8 cellular contexts compared by ENCODE assay signal in genomic region chr16:58299757-58300349, GRCh38. TPM values are rescaled to one million over a fixed set of nuclear protein-coding genes. Genes with fewer than 3 reads are reported as not detected.
DNase-seq lines count a peak whose midpoint lies in the region; ATAC-seq and TF ChIP-seq lines count a peak whose summit lies in the region.

No MANE protein-coding gene starts in this region.

- DNase-seq in A673 (ENCODE audit: low spot score) (peak; percentile 50), RPMI7951 (ENCODE audit: low read depth) (peak; percentile 17), fibroblast of mammary gland (ENCODE audit: low read depth) (peak; percentile 18), uterus (no peak), midbrain (lab: John Stamatoyannopoulos, UW) (no peak), globus pallidus (ENCODE audit: low spot score) (no peak)

- H3K4me1 ChIP-seq in A673 (ENCODE audit: insufficient read depth, low read length, poor library complexity, severe bottlenecking) (no peaks in the 10 kb centered on the region), uterus (no peaks in the 10 kb centered on the region)

- TF ChIP-seq POLR2A in uterus (IDR thresholded peaks at IDR 0.05): no peak

- H3K36me3 ChIP-seq in A673 (ENCODE audit: insufficient read depth, low read length, poor library complexity, severe bottlenecking) (no peaks in the 10 kb centered on the region), uterus (no peaks in the 10 kb centered on the region)

- intact Hi-C loops in A673 (cut with micrococcal nuclease; ENCODE audit: unreplicated experiment): loop anchor here (10.0 kb wide), 1 partner anchor 725 kb away; no protein-coding TSS in a partner anchor
- intact Hi-C loops in uterus (cut with DNase I; ENCODE audit: low total_unique reads): no loop called here

- ATAC-seq in HG02571 (IDR thresholded peaks at IDR 0.05; ENCODE audit: unreplicated experiment): no peak

- H3K27ac ChIP-seq in A673 (ENCODE audit: low read depth, low read length, poor library complexity, severe bottlenecking) (no peak overlapping the region), uterus (no peak overlapping the region)

- POLR2A ChIA-PET in A673 (lab: Charles Lee; ENCODE audit: low non-redundant PET): no interaction called here

- no peak overlapping the region for H3K4me3 ChIP-seq in A673 (ENCODE audit: low read depth, low read length, poor library complexity, severe bottlenecking)
- H3K4me3 ChIP-seq in fibroblast of mammary gland (ENCODE audit: control insufficient read depth, low read depth, low read length): no peak overlapping the region
- H3K4me3 ChIP-seq in uterus: no peak overlapping the region

- no TSS peak for BruUV-seq in A673 (replicated peaks; lab: Mats Ljungman, UMichigan)

- H3K27me3 ChIP-seq in A673 (replicated peaks; ENCODE audit: insufficient read depth, low read depth, low read length, poor library complexity) (no peaks in the 10 kb centered on the region), uterus (no peaks in the 10 kb centered on the region)

- CTCF ChIA-PET in A673 (lab: Charles Lee): interaction anchor here (0.7 to 2.3 kb wide), 4 partner anchors 23 to 457 kb away, joined by 3 to 12 read pairs (median 4); no protein-coding TSS in a partner anchor

- TF ChIP-seq CTCF in A673 (conservative IDR thresholded peaks at IDR 0.05; ENCODE audit: low read depth, low read length) (peak; percentile 75), GM12874 (IDR thresholded peaks at IDR 0.05; ENCODE audit: insufficient read depth, low read depth, low read length) (peak; percentile 63), fibroblast of mammary gland (conservative IDR thresholded peaks at IDR 0.05; ENCODE audit: control insufficient read depth, insufficient read depth, low read depth, low read length) (peak; percentile 73), uterus (IDR thresholded peaks at IDR 0.05) (no peak)

- H3K9me3 ChIP-seq in A673 (ENCODE audit: low read depth, low read length, poor library complexity, severe bottlenecking): peaks cover 8% of the 10 kb centered on the region
- no peaks in the 10 kb centered on the region for H3K9me3 ChIP-seq in uterus

RNA-seq across cellular contexts. Expression of gene PRSS54, which starts 5.0 kb away (rescaled TPM):
- total RNA-seq in A673 (2021) (not detected in 2 replicates), uterus (not detected)
- not detected in 2 replicates for total RNA-seq in RPMI7951 (2014; rRNA removed; shearing (Covaris generic))

Comparison
In these comparisons a context has a peak if more than half of its experiments do, and no peak if none do; other contexts are left out.
1. DNase-seq: peak in A673 (single experiment), RPMI7951 (single experiment) and fibroblast of mammary gland (single experiment); none in uterus (0 of 2), midbrain (single experiment) and globus pallidus (single experiment).
2. CTCF ChIP-seq: peak in A673 (single experiment), GM12874 (single experiment) and fibroblast of mammary gland (single experiment); none in uterus (0 of 4).